Comparison of ENCODE assay signal across 9 cellular contexts in the genomic region with DNA sequence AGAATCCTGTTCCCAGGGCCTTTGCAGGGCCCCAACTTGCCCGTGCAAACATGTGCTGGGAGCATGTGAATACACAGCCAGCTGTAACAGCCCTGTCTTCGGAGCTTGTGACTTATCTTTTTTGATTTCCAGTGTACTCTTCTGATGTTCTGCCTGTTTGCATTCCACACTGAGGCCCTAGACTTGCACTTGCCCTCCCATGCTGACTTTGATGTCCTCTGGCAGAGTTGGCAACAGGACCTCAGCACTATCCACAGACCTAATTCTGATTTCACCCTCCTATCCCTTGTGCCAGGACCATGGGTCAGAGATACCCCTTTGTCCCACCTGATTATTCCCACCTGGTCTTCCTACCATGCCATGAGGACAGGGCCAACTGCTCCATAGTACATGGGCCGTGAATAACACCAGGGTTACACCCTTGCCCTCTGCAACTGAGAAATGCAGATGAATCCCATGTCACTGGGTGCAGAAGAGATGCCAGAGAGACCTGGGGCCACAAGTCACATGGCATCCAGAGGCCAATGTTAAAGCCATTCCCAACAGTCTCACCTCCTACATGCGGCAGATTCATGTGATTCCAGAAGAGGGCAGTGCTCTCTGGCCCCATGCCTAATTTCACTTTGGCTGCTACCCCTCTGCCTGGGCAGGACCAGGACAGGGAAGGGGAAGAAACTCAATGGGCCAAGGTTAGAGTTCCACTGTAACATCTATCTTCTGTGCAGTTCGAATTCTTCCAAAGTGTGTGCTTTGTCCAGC. TPM values are rescaled to one million over a fixed set of nuclear protein-coding genes. Genes with fewer than 3 reads are reported as not detected.
DNase-seq lines count a peak whose midpoint lies in the region; ATAC-seq and TF ChIP-seq lines count a peak whose summit lies in the region.
"Had no signal": no experiment of that assay in that cellular context is flagged by ENCODE, and none has a peak within 500 bp of the region (broad histone marks: within the 10 kb centered on the region; RNA-seq: fewer than 3 reads in every experiment).

No MANE protein-coding gene starts in this region.

- peaks cover 16 to 83% (median 59%) of the 10 kb centered on the region in 3 experiments; a peak in 6 of 7 replicates for H3K36me3 Mint-ChIP-seq in H9 (ENCODE audit: insufficient read depth in 1 of 3, low read depth in 3 of 3)

- peak overlapping the region in 1 of 3 experiments; percentile 79; a peak in 1 of 7 replicates for H3K27ac Mint-ChIP-seq in H9
- H3K27ac Mint-ChIP-seq: activated T-helper 17 cell treated with anti-CD3 and anti-CD28 coated beads, Interleukin-2, amount 50 U/mL, for 72 hours had no signal

- intact Hi-C loops in A673 (cut with micrococcal nuclease; ENCODE audit: unreplicated experiment) = loop anchor here (2.0 kb wide), 1 partner anchor 116 kb away; no protein-coding TSS in a partner anchor
- intact Hi-C loops in adrenal gland (cut with DNase I) = no loop called here

- DNase-seq in A673 (ENCODE audit: low spot score) = peak; percentile 42
- peak; percentile 72 for DNase-seq in H9
- peak in 6 of 7 donors; percentile 38 to 68 (median 51) for DNase-seq in adrenal gland
- DNase-seq in islet precursor cell = peak; percentile 68
- no peak for DNase-seq in NCI-H187 (lab: John Stamatoyannopoulos, UW)
- DNase-seq in kidney glomerular epithelial cell (lab: John Stamatoyannopoulos, UW) = no peak

- no peak overlapping the region for H2BK120ac ChIP-seq in H9 (ENCODE audit: low read depth, low read length, poor library complexity, severe bottlenecking)

- H3K4me1 ChIP-seq in A673 (ENCODE audit: insufficient read depth, low read length, poor library complexity, severe bottlenecking) (no peaks in the 10 kb centered on the region), H9 (ENCODE audit: insufficient read depth, low read length) (no peaks in the 10 kb centered on the region), adrenal gland (replicated peaks in 1 of 2) (no peaks in the 10 kb centered on the region)

- WGBS in H9 (ENCODE audit: extremely low coverage, insufficient read length, low lambda C conversion rate) = no CpG with 5 or more reads among the region's 5 CpGs
- WGBS in adrenal gland, 4 donors = 77 to 84% (median 81%) methylated on average over 5 of the region's 5 CpGs

- no peak overlapping the region for H4K5ac ChIP-seq in H9 (ENCODE audit: insufficient read length, low read depth, low read length)

- no peak overlapping the region for H3K4me2 ChIP-seq in H9 (ENCODE audit: insufficient read depth, insufficient read length, low read length)

- H3K4me3 ChIP-seq in A673 (ENCODE audit: low read depth, low read length, poor library complexity, severe bottlenecking) = no peak overlapping the region
- H3K4me3 ChIP-seq in adrenal gland = no peak overlapping the region

- H2BK20ac ChIP-seq in H9 (ENCODE audit: low read depth, low read length, poor library complexity, severe bottlenecking) = no peak overlapping the region

- no peaks in the 10 kb centered on the region for H3K79me1 ChIP-seq in H9 (ENCODE audit: insufficient read depth, low read depth, low read length, poor library complexity, severe bottlenecking)

- H3K27me3 Mint-ChIP-seq in H9 (ENCODE audit: low read depth) = no peaks in the 10 kb centered on the region

- no peak overlapping the region; a peak in 1 of 5 replicates for H3K4me3 Mint-ChIP-seq in H9
- H3K4me3 Mint-ChIP-seq: activated T-helper 17 cell treated with anti-CD3 and anti-CD28 coated beads, Interleukin-2, amount 50 U/mL, for 72 hours had no signal

- H4K20me1 ChIP-seq in H9 (ENCODE audit: control insufficient read depth, insufficient read depth, insufficient read length) = no peaks in the 10 kb centered on the region

- no peak overlapping the region for H2AFZ ChIP-seq in H9 (ENCODE audit: low read length)

- no peak overlapping the region for H2BK12ac ChIP-seq in H9 (ENCODE audit: insufficient read length, low read depth, low read length)

- TF ChIP-seq POLR2A in adrenal gland (IDR thresholded peaks at IDR 0.05) = no peak

- TF ChIP-seq CTCF in A673 (conservative IDR thresholded peaks at IDR 0.05; ENCODE audit: low read depth, low read length) (peak; percentile 49; the same call in 1 of the 2 replicates), H9 (conservative IDR thresholded peaks at IDR 0.05) (peak; percentile 75), adrenal gland (IDR thresholded peaks at IDR 0.05) (peak in 4 of 6 experiments; percentile 32 to 51 (median 42))

- H3K9ac ChIP-seq in H9 (ENCODE audit: extremely low read depth, insufficient read length, low read length) = no peak overlapping the region

- ATAC-seq in HG03039 (IDR thresholded peaks at IDR 0.05; ENCODE audit: unreplicated experiment) = no peak
- ATAC-seq in GM18867 (IDR thresholded peaks at IDR 0.05; ENCODE audit: unreplicated experiment) = no peak
- ATAC-seq: activated T-helper 17 cell treated with anti-CD3 and anti-CD28 coated beads, Interleukin-2, amount 50 U/mL, for 72 hours had no signal

- no peak overlapping the region for H3K23ac ChIP-seq in H9 (ENCODE audit: insufficient read length, low read depth, low read length)

- H3K9me3 Mint-ChIP-seq in H9 = no peaks in the 10 kb centered on the region; a peak in 2 of 5 replicates
- H3K9me3 Mint-ChIP-seq: activated T-helper 17 cell treated with anti-CD3 and anti-CD28 coated beads, Interleukin-2, amount 50 U/mL, for 72 hours had no signal

- H3K9me3 ChIP-seq in A673 (ENCODE audit: low read depth, low read length, poor library complexity, severe bottlenecking) (no peaks in the 10 kb centered on the region), H9 (ENCODE audit: control insufficient read depth, low read depth, low read length) (no peaks in the 10 kb centered on the region), adrenal gland (replicated peaks in 1 of 3) (no peaks in the 10 kb centered on the region)

- POLR2A ChIA-PET in A673 (lab: Charles Lee; ENCODE audit: low non-redundant PET) = interaction anchor here (0.6 kb wide), 1 partner anchor 20 kb away, joined by 3 read pairs; no protein-coding TSS in a partner anchor

- H3K27me3 ChIP-seq in A673 (replicated peaks; ENCODE audit: insufficient read depth, low read depth, low read length, poor library complexity) (no peaks in the 10 kb centered on the region), H9 (ENCODE audit: insufficient read depth, low read length) (no peaks in the 10 kb centered on the region), adrenal gland (no peaks in the 10 kb centered on the region)

- H2BK15ac ChIP-seq in H9 (ENCODE audit: low read depth, low read length) = no peak overlapping the region

- no peaks in the 10 kb centered on the region for H3K23me2 ChIP-seq in H9 (ENCODE audit: insufficient read length, low read depth, low read length, poor library complexity, severe bottlenecking)

- CTCF ChIA-PET in A673 (lab: Charles Lee) = interaction anchor here (0.6 kb wide), 1 partner anchor 288 kb away, joined by 3 read pairs; no protein-coding TSS in a partner anchor

- no peak overlapping the region for H3K56ac ChIP-seq in H9 (ENCODE audit: insufficient read length, low read depth, low read length)

- H2AK5ac ChIP-seq in H9 (ENCODE audit: insufficient read length, low read length) = no peak overlapping the region

- no peak overlapping the region for H2BK5ac ChIP-seq in H9 (ENCODE audit: insufficient read length, low read length)

- H4K91ac ChIP-seq in H9 (ENCODE audit: insufficient read length, low read depth, low read length) = no peak overlapping the region

- H3K27ac ChIP-seq in A673 (ENCODE audit: low read depth, low read length, poor library complexity, severe bottlenecking) = no peak overlapping the region
- no peak overlapping the region for H3K27ac ChIP-seq in H9 (ENCODE audit: insufficient read length, low read depth, low read length)
- H3K27ac ChIP-seq in adrenal gland = no peak overlapping the region

- H3T11ph ChIP-seq in H9 (ENCODE audit: low read length) = no peak overlapping the region

- no peak overlapping the region for H4K8ac ChIP-seq in H9 (replicated peaks; ENCODE audit: insufficient read length, low read depth, low read length)

- no peak overlapping the region for H3K4ac ChIP-seq in H9 (ENCODE audit: low read depth, low read length)

- no peak overlapping the region for H3K14ac ChIP-seq in H9 (ENCODE audit: insufficient read depth, low read length)

- H3K79me2 ChIP-seq in H9 (ENCODE audit: insufficient read depth, low read length) = no peaks in the 10 kb centered on the region

- H3K36me3 ChIP-seq in A673 (ENCODE audit: insufficient read depth, low read length, poor library complexity, severe bottlenecking) (peaks cover 28% of the 10 kb centered on the region), adrenal gland (replicated peaks in 1 of 2) (peaks cover 0 to 31% of the 10 kb centered on the region in 2 donors)

- no peak overlapping the region for H3K18ac ChIP-seq in H9 (ENCODE audit: insufficient read length, low read depth, low read length)

- no TSS peak for BruUV-seq in A673 (replicated peaks; lab: Mats Ljungman, UMichigan)

- no peaks in the 10 kb centered on the region for H3K4me1 Mint-ChIP-seq in H9
- H3K4me1 Mint-ChIP-seq: activated T-helper 17 cell treated with anti-CD3 and anti-CD28 coated beads, Interleukin-2, amount 50 U/mL, for 72 hours had no signal

RNA-seq across cellular contexts. Expression of a gene that starts 43.0 kb away (rescaled TPM):
- total RNA-seq in A673 (2021) (83.9 and 84.3 TPM in 2 replicates), H9 (2021) (101 and 109 TPM in 2 replicates), adrenal gland (10 to 100 TPM; 37.4 to 65.2 (median 50.2) TPM)
- polyA plus RNA-seq in adrenal gland = 10 to 100 TPM in 2 of 3 donors, 1 to 10 TPM in 1; 8.2 to 56.1 (median 10.8) TPM

Comparison
In these comparisons a context has a peak if more than half of its experiments do, and no peak if none do; other contexts are left out.
1. DNase-seq: peak in A673 (single experiment), H9 (single experiment), adrenal gland (6 of 7) and islet precursor cell (single experiment); none in NCI-H187 (0 of 2) and kidney glomerular epithelial cell (single experiment).
2. Peak in every context shown above with its lines, with median percentiles within 50 percentile points of each other: CTCF ChIP-seq.